In genomic region chr1:206909883-206910318, GRCh38 we compare ENCODE assay signal across 8 cellular contexts. TPM values are rescaled to one million over a fixed set of nuclear protein-coding genes. Genes with fewer than 3 reads are reported as not detected.
DNase-seq lines count a peak whose midpoint lies in the region; ATAC-seq and TF ChIP-seq lines count a peak whose summit lies in the region.

No MANE protein-coding gene starts in this region.

- in situ Hi-C loops in GM23248 (cut with MboI), result loop anchor here (5.0 kb wide), 1 partner anchor 173 kb away; no protein-coding TSS in a partner anchor

- ATAC-seq in activated B cell treated with CpG ODN at 0.5 μM for 24 hours (ENCODE audit: low read depth) (no peak), heart right ventricle (peak; percentile 9 to 56 (median 19)), HG02798 (IDR thresholded peaks at IDR 0.05; ENCODE audit: poor library complexity, unreplicated experiment) (no peak)

- H3K9me2 ChIP-seq in GM23248 (ENCODE audit: insufficient read depth), result no peaks in the 10 kb centered on the region

- no peaks in the 10 kb centered on the region for H4K20me1 ChIP-seq in GM23248 (ENCODE audit: insufficient read depth)

- H3K27me3 ChIP-seq in GM23248 (replicated peaks; ENCODE audit: insufficient read depth), result 0 out of 2 replicates have a peak, but pooled peaks cover 7% of the 10 kb centered on the region
- peaks cover 0 to 37% (median 12%) of the 10 kb centered on the region in 7 donors for H3K27me3 ChIP-seq in heart right ventricle

- TF ChIP-seq CTCF in activated B cell treated with CpG ODN at 0.5 μM for 24 hours (IDR thresholded peaks at IDR 0.05) (no peak), heart right ventricle (IDR thresholded peaks at IDR 0.05) (no peak), retinal pigment epithelial cell (conservative IDR thresholded peaks at IDR 0.05; ENCODE audit: low read depth, low read length) (no peak)

- no peak for DNase-seq in GM23248
- no peak for DNase-seq in activated B cell treated with CpG ODN at 0.5 μM for 24 hours
- DNase-seq in heart right ventricle, result no peak
- DNase-seq in retinal pigment epithelial cell (ENCODE audit: low read depth), result no peak
- DNase-seq in NCI-H524 (lab: John Stamatoyannopoulos, UW), result no peak
- DNase-seq in SKM-1 (lab: John Stamatoyannopoulos, UW; ENCODE audit: unreplicated experiment), result no peak
- DNase-seq in activated CD4-positive, alpha-beta T cell treated with anti-CD3 and anti-CD28 coated beads for 1 hour, result no peak

- peaks cover 8% of the 10 kb centered on the region for H3K4me1 ChIP-seq in GM23248 (ENCODE audit: insufficient read depth)
- H3K4me1 ChIP-seq in heart right ventricle, result peaks cover 4 to 37% (median 6%) of the 10 kb centered on the region in 9 donors

- H3K27ac ChIP-seq in GM23248 (no peak overlapping the region), heart right ventricle (peak overlapping the region in 3 of 10 donors; percentile 55 to 69 (median 58))

- H3K4me1 Mint-ChIP-seq in activated B cell treated with CpG ODN at 0.5 μM for 24 hours, result peaks cover 92% of the 10 kb centered on the region

- H3K4me3 Mint-ChIP-seq in activated B cell treated with CpG ODN at 0.5 μM for 24 hours, result peak overlapping the region; percentile 46

- no peaks in the 10 kb centered on the region for H3K79me2 ChIP-seq in GM23248 (ENCODE audit: insufficient read depth)

- peaks cover 22% of the 10 kb centered on the region for H3F3A ChIP-seq in GM23248 (ENCODE audit: insufficient read depth)

- H3K27me3 Mint-ChIP-seq in activated B cell treated with CpG ODN at 0.5 μM for 24 hours, result no peaks in the 10 kb centered on the region

- no peaks in the 10 kb centered on the region for H3K9me3 Mint-ChIP-seq in activated B cell treated with CpG ODN at 0.5 μM for 24 hours

- H3K9me3 ChIP-seq in GM23248 (ENCODE audit: low read depth) (no peaks in the 10 kb centered on the region), heart right ventricle (no peaks in the 10 kb centered on the region)

- peak overlapping the region; percentile 76 for H2AFZ ChIP-seq in GM23248

- H3K36me3 ChIP-seq in GM23248 (ENCODE audit: low read depth), result no peaks in the 10 kb centered on the region
- H3K36me3 ChIP-seq in heart right ventricle, result no peaks in the 10 kb centered on the region

- H3K27ac Mint-ChIP-seq in activated B cell treated with CpG ODN at 0.5 μM for 24 hours, result peak overlapping the region; percentile 66

- CTCF ChIA-PET in activated B cell treated with CpG ODN at 0.5 μM for 24 hours (lab: Charles Lee), result interaction anchor here (0.7 to 2.4 kb wide), 20 partner anchors 9 to 279 kb away, joined by 3 to 31 read pairs (median 8); partner anchors contain the start of genes DYRK3 and FCMR

- peak overlapping the region; percentile 73 for H3K4me2 ChIP-seq in GM23248 (ENCODE audit: unreplicated experiment)

- intact Hi-C loops in activated B cell treated with CpG ODN at 0.5 μM for 24 hours (cut with micrococcal nuclease), result loop anchor here (5.0 kb wide), 2 partner anchors 118 to 298 kb away; partner anchors contain the start of gene EIF2D
- intact Hi-C loops in heart right ventricle (cut with DNase I), result loop anchor here (2.0 to 10.0 kb wide), 14 partner anchors 43 to 425 kb away; partner anchors contain the start of gene IL20 (in 5 of the 10)

- POLR2A ChIA-PET in activated B cell treated with CpG ODN at 0.5 μM for 24 hours (lab: Charles Lee), result interaction anchor here (1.1 to 5.8 kb wide), 10 partner anchors 8 to 183 kb away, joined by 3 to 51 read pairs (median 6); partner anchors contain the start of gene FCMR

- WGBS in GM23248 (ENCODE audit: low coverage in 1 of 2, low lambda C conversion rate in 2 of 2, missing lambda C conversion rate in 2 of 2), 2 experiments, result 23 to 30% methylated on average over 13 to 14 of the region's 14 CpGs
- WGBS in heart right ventricle, 2 donors, result 24 to 32% methylated on average over 14 of the region's 14 CpGs

- H3K36me3 Mint-ChIP-seq in activated B cell treated with CpG ODN at 0.5 μM for 24 hours (ENCODE audit: low read depth), result peaks cover 87% of the 10 kb centered on the region

- H3K4me3 ChIP-seq in GM23248, result peak overlapping the region; percentile 69
- H3K4me3 ChIP-seq in heart right ventricle, result peak overlapping the region; percentile 40 to 65 (median 57)
- H3K4me3 ChIP-seq in retinal pigment epithelial cell (ENCODE audit: low read length), result peak overlapping the region; percentile 43

- peak overlapping the region; percentile 55 for H3K9ac ChIP-seq in GM23248

RNA-seq across cellular contexts. Expression of gene FCMR, which starts 11.8 kb away (rescaled TPM):
- total RNA-seq in GM23248 (2014; rRNA removed; shearing (Covaris generic)), result 1.2 TPM in 1 of 2 replicates, not detected in the other
- polyA plus RNA-seq in GM23248 (2016; fragmentation: Nextera tagmentation; extraction: Ambion mirVana), result 0.94 and 2.3 TPM in 2 replicates
- 134 and 146 TPM in 2 replicates for total RNA-seq in activated B cell treated with CpG ODN at 0.5 μM for 24 hours
- total RNA-seq in heart right ventricle, result 10 to 100 TPM in 1 of 10 donors, 1 to 10 TPM in 9; 1.3 to 13.4 (median 3.7) TPM
- polyA plus RNA-seq in heart right ventricle, result 1 to 10 TPM in 1 of 2 donors, under 1 TPM in 1; 0.37 to 2.8 TPM

RNA-seq across cellular contexts. Expression of gene IL24, which starts 12.7 kb away (rescaled TPM):
- 2.4 TPM in 1 of 2 replicates, not detected in the other for total RNA-seq in GM23248 (2014; rRNA removed; shearing (Covaris generic))
- polyA plus RNA-seq in GM23248 (2016; fragmentation: Nextera tagmentation; extraction: Ambion mirVana) (0.49 and 0.52 TPM in 2 replicates), heart right ventricle (under 1 TPM in 1 of 2 donors, not detected in 1; 0.26 TPM)
- total RNA-seq in activated B cell treated with CpG ODN at 0.5 μM for 24 hours (not detected in 2 replicates), heart right ventricle (not detected)

RNA-seq across cellular contexts. Expression of gene PIGR, which starts 36.4 kb away (rescaled TPM):
- not detected in 2 replicates for total RNA-seq in GM23248 (2014; rRNA removed; shearing (Covaris generic))
- polyA plus RNA-seq in GM23248 (2016; fragmentation: Nextera tagmentation; extraction: Ambion mirVana), result not detected in 2 replicates
- total RNA-seq in activated B cell treated with CpG ODN at 0.5 μM for 24 hours, result 0.49 and 1.00 TPM in 2 replicates
- total RNA-seq in heart right ventricle, result under 1 TPM in 2 of 10 donors, not detected in 8; 0.10 to 0.11 TPM
- polyA plus RNA-seq in heart right ventricle, result under 1 TPM in 1 of 2 donors, not detected in 1; 0.01 TPM

RNA-seq across cellular contexts. Expression of gene IL20, which starts 44.5 kb away (rescaled TPM):
- total RNA-seq in GM23248 (2014; rRNA removed; shearing (Covaris generic)), result 0.25 TPM in 1 of 2 replicates, not detected in the other
- polyA plus RNA-seq in GM23248 (2016; fragmentation: Nextera tagmentation; extraction: Ambion mirVana), result not detected in 2 replicates
- total RNA-seq in activated B cell treated with CpG ODN at 0.5 μM for 24 hours, result not detected in 2 replicates
- total RNA-seq in heart right ventricle, result not detected
- polyA plus RNA-seq in heart right ventricle, result not detected

Comparison
In these comparisons a context has a peak if more than half of its experiments do, and no peak if none do; other contexts are left out.
1. ATAC-seq: peak in heart right ventricle (8 of 8); none in activated B cell treated with CpG ODN at 0.5 μM for 24 hours (single experiment) and HG02798 (single experiment).
2. Peak in every context shown above with its lines, with median percentiles within 50 percentile points of each other: H3K4me3 ChIP-seq.